In the genomic region with DNA sequence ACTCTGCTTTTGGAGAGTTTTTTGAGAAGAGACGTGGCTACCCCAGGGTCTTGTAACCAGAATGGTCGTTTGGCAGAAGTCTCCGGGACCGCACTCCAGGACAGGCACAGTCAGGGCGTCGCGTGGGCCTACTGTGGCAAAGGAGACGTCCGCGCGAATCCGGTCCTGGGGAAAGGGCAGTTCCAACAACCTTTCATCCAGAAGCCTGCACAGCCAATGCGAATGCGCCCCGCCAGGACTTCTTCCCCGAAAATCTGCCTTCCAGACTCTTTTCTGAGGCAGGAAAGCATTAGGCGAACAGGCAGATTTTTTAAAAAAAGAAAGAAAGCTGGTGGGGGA, we compare ENCODE assay signal across 8 cellular contexts. TPM values are rescaled to one million over a fixed set of nuclear protein-coding genes. Genes with fewer than 3 reads are reported as not detected.
DNase-seq lines count a peak whose midpoint lies in the region; ATAC-seq, FAIRE-seq and TF ChIP-seq lines count a peak whose summit lies in the region.

No MANE protein-coding gene starts in this region.

- H3K27me3 Mint-ChIP-seq in HFFc6 (ENCODE audit: insufficient read depth) (peaks cover 52% of the 10 kb centered on the region), natural killer cell (ENCODE audit: low read depth in 2 of 2) (peaks cover 53 to 84% of the 10 kb centered on the region in 2 donors)

- FAIRE-seq in RCC 7860 (lab: Jason Lieb, UNC): no peak

- peak overlapping the region in 2 of 59 donors; percentile 19 to 33 for H3K27ac ChIP-seq in dorsolateral prefrontal cortex

- DNase-seq in AG10803 (ENCODE audit: low read depth): no peak
- DNase-seq in HFFc6: no peak
- no peak for DNase-seq in dorsolateral prefrontal cortex
- no peak for DNase-seq in natural killer cell
- DNase-seq in RCC 7860 (ENCODE audit: low spot score): no peak
- DNase-seq in KBM-7: no peak
- no peak for DNase-seq in NCI-H187 (lab: John Stamatoyannopoulos, UW)
- no peak for DNase-seq in stimulated activated CD8-positive, alpha-beta memory T cell treated with anti-CD3 and anti-CD28 coated beads, Interleukin-4, amount 100 ng/mL, for 48 hours

- intact Hi-C loops in dorsolateral prefrontal cortex (cut with DNase I): no loop called here
- intact Hi-C loops in natural killer cell (cut with micrococcal nuclease): no loop called here

- H3K36me3 Mint-ChIP-seq in HFFc6 (ENCODE audit: low read depth) (no peaks in the 10 kb centered on the region), natural killer cell (no peaks in the 10 kb centered on the region)

- peaks cover 13 to 97% (median 74%) of the 10 kb centered on the region in 45 donors for H3K27me3 ChIP-seq in dorsolateral prefrontal cortex

- no peaks in the 10 kb centered on the region for H3K9me3 Mint-ChIP-seq in HFFc6
- no peaks in the 10 kb centered on the region for H3K9me3 Mint-ChIP-seq in natural killer cell

- H3K4me1 Mint-ChIP-seq in HFFc6 (ENCODE audit: low read depth): peaks cover 38% of the 10 kb centered on the region
- H3K4me1 Mint-ChIP-seq in natural killer cell: peaks cover 4% of the 10 kb centered on the region in 2 donors

- H3K27ac Mint-ChIP-seq in HFFc6 (no peak overlapping the region), natural killer cell (no peak overlapping the region)

- TF ChIP-seq CTCF in AG10803 (conservative IDR thresholded peaks at IDR 0.05; ENCODE audit: low read length) (no peak), HFFc6 (IDR thresholded peaks at IDR 0.05) (no peak), dorsolateral prefrontal cortex (IDR thresholded peaks at IDR 0.05 in 54 of 56, conservative IDR thresholded peaks at IDR 0.05 in 2 of 56; ENCODE audit: low read depth in 1 of 56, partially characterized antibody in 56 of 56) (no peak), natural killer cell (IDR thresholded peaks at IDR 0.05) (no peak)

- ATAC-seq in natural killer cell: no peak

- H3K4me3 Mint-ChIP-seq in HFFc6 (peak overlapping the region; percentile 74), natural killer cell (peak overlapping the region; percentile 45)

- in situ Hi-C loops in KBM-7 (cut with MboI; ENCODE audit: low pct_unique_long_range_greater_than_20kb, low sequenced_read_pairs): no loop called here

- H3K4me3 ChIP-seq in AG10803 (ENCODE audit: low read length) (peak overlapping the region; percentile 61), dorsolateral prefrontal cortex (peak overlapping the region in 58 of 59 donors; percentile 21 to 66 (median 48))

RNA-seq across cellular contexts. Expression of gene HPSE2, which starts 2.0 kb away (rescaled TPM):
- total RNA-seq in HFFc6 (2021; fragmentation: NEBNext Ultra II Directional; extraction: Animal tissue kit (Norgen Biotek cat#: 25700)): under 1 TPM in 2 of 6 experiments, not detected in 4; 0.05 to 0.09 TPM
- total RNA-seq in dorsolateral prefrontal cortex: 10 to 100 TPM in 53 of 120 experiments, 1 to 10 TPM in 67; 2.2 to 42.1 (median 9.0) TPM
- total RNA-seq in natural killer cell: not detected
